In the genomic region with DNA sequence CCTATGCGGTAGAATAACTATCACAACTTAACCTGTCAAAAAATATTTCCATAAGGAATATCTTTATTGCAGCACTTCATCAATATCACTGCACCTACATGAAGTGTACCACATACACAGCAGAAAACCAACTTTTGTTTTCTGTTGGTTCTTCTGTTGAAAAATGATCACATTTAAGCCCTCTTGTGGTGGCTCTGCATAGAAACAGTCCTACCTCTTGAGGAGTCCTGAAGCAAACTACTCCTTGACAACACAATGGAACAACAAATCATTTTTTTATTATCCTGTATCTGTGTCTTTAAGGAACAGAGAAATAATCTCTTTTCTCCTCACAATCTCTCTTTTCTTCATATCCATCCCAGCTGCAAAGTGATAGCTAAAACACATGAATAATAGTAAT, we compare ENCODE assay signal across 9 cellular contexts. TPM values are rescaled to one million over a fixed set of nuclear protein-coding genes. Genes with fewer than 3 reads are reported as not detected.
DNase-seq lines count a peak whose midpoint lies in the region; ATAC-seq and TF ChIP-seq lines count a peak whose summit lies in the region.
"Had no signal": no experiment of that assay in that cellular context is flagged by ENCODE, and none has a peak within 500 bp of the region (broad histone marks: within the 10 kb centered on the region; RNA-seq: fewer than 3 reads in every experiment).

No MANE protein-coding gene starts in this region.

- no peak for TF ChIP-seq EP300 in stomach (IDR thresholded peaks at IDR 0.05)

- WGBS in stomach, 5 donors: 72 to 100% (median 87%) methylated on average over 1 of the region's 1 CpG

- H3K27me3 Mint-ChIP-seq in nephron (ENCODE audit: low read depth): peaks cover 4% of the 10 kb centered on the region

- DNase-seq in HL-60 (ENCODE audit: low read depth in 1 of 2, low spot score in 1 of 2) (no peak), adipocyte (ENCODE audit: low read depth) (peak; percentile 34), putamen (ENCODE audit: low spot score) (no peak), stomach (no peak)

- H3K9me3 Mint-ChIP-seq in nephron: no peaks in the 10 kb centered on the region

- H3K27me3 ChIP-seq in HL-60 (ENCODE audit: insufficient read depth, poor library complexity, severe bottlenecking): peaks cover 2% of the 10 kb centered on the region
- peaks cover 16% of the 10 kb centered on the region for H3K27me3 ChIP-seq in adipocyte (replicated peaks; ENCODE audit: control insufficient read depth, insufficient read depth, low read length)
- H3K27me3 ChIP-seq in stomach: peaks cover 0 to 4% (median 0%) of the 10 kb centered on the region in 3 donors

- no peaks in the 10 kb centered on the region for H3K4me1 ChIP-seq in adipocyte (ENCODE audit: control insufficient read depth, insufficient read depth, low read length)
- no peaks in the 10 kb centered on the region for H3K4me1 ChIP-seq in stomach

- no peak overlapping the region for H3K4me3 Mint-ChIP-seq in nephron

- TF ChIP-seq POLR2A in stomach (IDR thresholded peaks at IDR 0.05): no peak

- no peak overlapping the region for H3K9ac ChIP-seq in adipocyte (ENCODE audit: low read length)

- intact Hi-C loops in stomach (cut with DNase I; ENCODE audit: low total_unique reads): loop anchor here (10.0 kb wide), 1 partner anchor 336 kb away; no protein-coding TSS in a partner anchor

- H3K36me3 Mint-ChIP-seq in nephron (ENCODE audit: low read depth): no peaks in the 10 kb centered on the region

- H3K9me3 ChIP-seq in adipocyte (ENCODE audit: control insufficient read depth, low read length): no peaks in the 10 kb centered on the region
- no peaks in the 10 kb centered on the region for H3K9me3 ChIP-seq in stomach

- ATAC-seq in GM21526 (IDR thresholded peaks at IDR 0.05; ENCODE audit: low FRiP score, unreplicated experiment) (no peak), GM21367 (IDR thresholded peaks at IDR 0.05; ENCODE audit: unreplicated experiment) (no peak)

- TF ChIP-seq CTCF in GM12873 (IDR thresholded peaks at IDR 0.05; ENCODE audit: insufficient read depth, low read depth, low read length, missing control alignments) (peak; percentile 54), HL-60 (IDR thresholded peaks at IDR 0.05; ENCODE audit: insufficient read depth, low read length) (peak; percentile 36), nephron (IDR thresholded peaks at IDR 0.05; ENCODE audit: unreplicated experiment in 3 of 3) (peak; percentile 50 to 58 (median 54)), stomach (IDR thresholded peaks at IDR 0.05) (peak in 1 of 7 experiments; percentile 10)

- no peak overlapping the region for H3K27ac Mint-ChIP-seq in nephron

- H3K4me3 ChIP-seq in HL-60 (replicated peaks; ENCODE audit: insufficient read depth, low read length) (no peak overlapping the region), adipocyte (ENCODE audit: low read length) (no peak overlapping the region), stomach (no peak overlapping the region)

- H3K27ac ChIP-seq in HL-60 (replicated peaks): no peak overlapping the region
- H3K27ac ChIP-seq in stomach: no peak overlapping the region

- H3K4me1 Mint-ChIP-seq in nephron: no peaks in the 10 kb centered on the region

- H3K36me3 ChIP-seq in adipocyte (ENCODE audit: control insufficient read depth, insufficient read depth, low read length, severe bottlenecking) (no peaks in the 10 kb centered on the region), stomach (no peaks in the 10 kb centered on the region)

RNA-seq across cellular contexts. Expression of gene ATOH1, which starts 39.8 kb away (rescaled TPM):
- 10 to 100 TPM in 1 of 5 donors, not detected in 4; 35.3 TPM for total RNA-seq in stomach
- not detected for polyA plus RNA-seq in stomach
- total RNA-seq: skeletal muscle tissue had no signal
